In genomic region chr20:1393507-1393882, GRCh38 we compare ENCODE assay signal across 8 cellular contexts. TPM values are rescaled to one million over a fixed set of nuclear protein-coding genes. Genes with fewer than 3 reads are reported as not detected.
DNase-seq lines count a peak whose midpoint lies in the region; ATAC-seq and TF ChIP-seq lines count a peak whose summit lies in the region.

No MANE protein-coding gene starts in this region.

- H3K27ac Mint-ChIP-seq in natural killer cell treated with Interleukin-12 subunit alpha and Interleukin-12 subunit beta and Interleukin-15 and Interleukin-18, amount 100 ng/mL, for 72 hours = peak overlapping the region; percentile 92 to 98

- ATAC-seq in natural killer cell treated with Interleukin-12 subunit alpha and Interleukin-12 subunit beta and Interleukin-15 and Interleukin-18, amount 100 ng/mL, for 72 hours = no peak
- ATAC-seq in HG02678 (IDR thresholded peaks at IDR 0.05; ENCODE audit: unreplicated experiment) = no peak

- H3K79me2 ChIP-seq in Loucy (ENCODE audit: insufficient read depth, low read length) = peaks cover 42% of the 10 kb centered on the region

- H3K36me3 Mint-ChIP-seq in natural killer cell treated with Interleukin-12 subunit alpha and Interleukin-12 subunit beta and Interleukin-15 and Interleukin-18, amount 100 ng/mL, for 72 hours = peaks cover 4% of the 10 kb centered on the region

- peaks cover 37 to 38% of the 10 kb centered on the region in 2 donors for H3K4me1 Mint-ChIP-seq in natural killer cell treated with Interleukin-12 subunit alpha and Interleukin-12 subunit beta and Interleukin-15 and Interleukin-18, amount 100 ng/mL, for 72 hours (ENCODE audit: low read depth in 2 of 2)

- H3K9me3 Mint-ChIP-seq in natural killer cell treated with Interleukin-12 subunit alpha and Interleukin-12 subunit beta and Interleukin-15 and Interleukin-18, amount 100 ng/mL, for 72 hours = no peaks in the 10 kb centered on the region

- peak overlapping the region in 54 of 59 donors; percentile 20 to 94 (median 81) for H3K27ac ChIP-seq in dorsolateral prefrontal cortex

- intact Hi-C loops in dorsolateral prefrontal cortex (cut with DNase I) = loop anchor here (1.0 to 10.0 kb wide), 5 partner anchors 21 to 73 kb away; partner anchors contain the start of gene NSFL1C (in 2 of the 2)

- peak overlapping the region; percentile 61 for H3K4me2 ChIP-seq in Loucy (ENCODE audit: low read depth, low read length, poor library complexity, severe bottlenecking)

- TF ChIP-seq CTCF in AG10803 (conservative IDR thresholded peaks at IDR 0.05; ENCODE audit: low read length) = no peak
- no peak for TF ChIP-seq CTCF in Loucy (conservative IDR thresholded peaks at IDR 0.05; ENCODE audit: low read length)
- no peak for TF ChIP-seq CTCF in dorsolateral prefrontal cortex (IDR thresholded peaks at IDR 0.05 in 54 of 56, conservative IDR thresholded peaks at IDR 0.05 in 2 of 56; ENCODE audit: low read depth in 1 of 56, partially characterized antibody in 56 of 56)

- H3K36me3 ChIP-seq in Loucy (ENCODE audit: insufficient read depth, low read length) = no peaks in the 10 kb centered on the region

- no peaks in the 10 kb centered on the region for H3F3A ChIP-seq in Loucy (ENCODE audit: low read depth)

- H2AFZ ChIP-seq in Loucy (ENCODE audit: low read length) = no peak overlapping the region

- DNase-seq in AG10803 (ENCODE audit: low read depth) (no peak), dorsolateral prefrontal cortex (no peak), NCI-H128 (lab: John Stamatoyannopoulos, UW; ENCODE audit: unreplicated experiment) (no peak), NCI-H2081 treated with DMSO at 0.1 percent for 48 hours (lab: John Stamatoyannopoulos, UW) (no peak)
- DNase-seq in natural killer cell treated with Interleukin-12 subunit alpha and Interleukin-12 subunit beta and Interleukin-15 and Interleukin-18, amount 100 ng/mL, for 72 hours (ENCODE audit: low spot score) = no peak
- DNase-seq in effector CD8-positive, alpha-beta T cell (lab: John Stamatoyannopoulos, UW) = no peak

- no peak overlapping the region for H3K9ac ChIP-seq in Loucy (ENCODE audit: low read depth, low read length, poor library complexity, severe bottlenecking)

- no peaks in the 10 kb centered on the region for H3K27me3 ChIP-seq in Loucy (ENCODE audit: insufficient read depth, low read length, poor library complexity, severe bottlenecking)
- peaks cover 0 to 21% (median 0%) of the 10 kb centered on the region in 45 donors for H3K27me3 ChIP-seq in dorsolateral prefrontal cortex

- H3K9me2 ChIP-seq in Loucy (replicated peaks; ENCODE audit: low read depth, low read length) = no peaks in the 10 kb centered on the region

- no peaks in the 10 kb centered on the region for H3K9me3 ChIP-seq in Loucy (ENCODE audit: insufficient read depth, low read depth, low read length)

- H3K4me3 ChIP-seq in AG10803 (ENCODE audit: low read length) = peak overlapping the region; percentile 79
- peak overlapping the region; percentile 88 for H3K4me3 ChIP-seq in Loucy (ENCODE audit: low read length, poor library complexity, severe bottlenecking)
- peak overlapping the region; percentile 59 to 96 (median 84) for H3K4me3 ChIP-seq in dorsolateral prefrontal cortex

- peak overlapping the region; percentile 92 for H3K4me3 Mint-ChIP-seq in natural killer cell treated with Interleukin-12 subunit alpha and Interleukin-12 subunit beta and Interleukin-15 and Interleukin-18, amount 100 ng/mL, for 72 hours

- H3K27me3 Mint-ChIP-seq in natural killer cell treated with Interleukin-12 subunit alpha and Interleukin-12 subunit beta and Interleukin-15 and Interleukin-18, amount 100 ng/mL, for 72 hours = peaks cover 18% of the 10 kb centered on the region in 2 donors

- peaks cover 54% of the 10 kb centered on the region for H3K4me1 ChIP-seq in Loucy (ENCODE audit: insufficient read depth, low read length, poor library complexity, severe bottlenecking)

- H4K20me1 ChIP-seq in Loucy (ENCODE audit: insufficient read depth, low read length, poor library complexity, severe bottlenecking) = peaks cover 36% of the 10 kb centered on the region

RNA-seq across cellular contexts. Expression of gene FKBP1A, which starts 0.6 kb away (rescaled TPM):
- 100 to 1,000 TPM; 106 to 317 (median 196) TPM for total RNA-seq in dorsolateral prefrontal cortex
- total RNA-seq in natural killer cell treated with Interleukin-12 subunit alpha and Interleukin-12 subunit beta and Interleukin-15 and Interleukin-18, amount 100 ng/mL, for 72 hours = 100 to 1,000 TPM; 167 to 229 TPM
